Comparison of ENCODE assay signal across 12 cellular contexts in genomic region chr2:155377931-155378444, GRCh38.
DNase-seq lines count a peak whose midpoint lies in the region; ATAC-seq and TF ChIP-seq lines count a peak whose summit lies in the region.
"Had no signal": no experiment of that assay in that cellular context is flagged by ENCODE, and none has a peak within 500 bp of the region (broad histone marks: within the 10 kb centered on the region; RNA-seq: fewer than 3 reads in every experiment).

No MANE protein-coding gene starts in this region.

- ATAC-seq in GM18511 (IDR thresholded peaks at IDR 0.05; ENCODE audit: unreplicated experiment): peak; percentile 46
- peak; percentile 82 for ATAC-seq in GM21717 (IDR thresholded peaks at IDR 0.05; ENCODE audit: unreplicated experiment)
- ATAC-seq in omental fat pad (ENCODE audit: low FRiP score): no peak
- no peak for ATAC-seq in GM21723 (IDR thresholded peaks at IDR 0.05; ENCODE audit: unreplicated experiment)

- DNase-seq in RPMI7951 (ENCODE audit: low read depth): peak; percentile 8
- DNase-seq in fibroblast of mammary gland (ENCODE audit: low read depth): peak; percentile 24
- DNase-seq in omental fat pad (ENCODE audit: low spot score): no peak
- no peak for DNase-seq in lower leg skin (ENCODE audit: low spot score in 2 of 2)
- DNase-seq: amniotic stem cell; CD4-positive, alpha-beta memory T cell; effector CD4-positive, alpha-beta T cell; MG63; nephron progenitor cell had no signal

- WGBS in lower leg skin, 2 donors: 46 to 53% methylated on average over 1 of the region's 1 CpG

- no peak for TF ChIP-seq POLR2A in lower leg skin (IDR thresholded peaks at IDR 0.05)

- intact Hi-C loops in lower leg skin (cut with DNase I; ENCODE audit: low total_unique reads): loop anchor here (10.0 kb wide), 1 partner anchor 1517 kb away; no protein-coding TSS in a partner anchor

- TF ChIP-seq CTCF in fibroblast of mammary gland (conservative IDR thresholded peaks at IDR 0.05; ENCODE audit: control insufficient read depth, insufficient read depth, low read depth, low read length): no peak
- TF ChIP-seq CTCF in omental fat pad (IDR thresholded peaks at IDR 0.05): no peak
- no peak for TF ChIP-seq CTCF in lower leg skin (IDR thresholded peaks at IDR 0.05)

- no peak overlapping the region for H3K4me3 ChIP-seq in fibroblast of mammary gland (ENCODE audit: control insufficient read depth, low read depth, low read length)
- H3K4me3 ChIP-seq in lower leg skin (ENCODE audit: low read depth, poor library complexity, severe bottlenecking): no peak overlapping the region
- H3K4me3 ChIP-seq: MG63 had no signal

Comparison
In these comparisons a context has a peak if more than half of its experiments do, and no peak if none do; other contexts are left out.
1. ATAC-seq: peak in GM18511 (single experiment) and GM21717 (single experiment); none in omental fat pad (single experiment) and GM21723 (single experiment).
2. DNase-seq: peak in RPMI7951 (single experiment) and fibroblast of mammary gland (single experiment); none in omental fat pad (single experiment) and lower leg skin (0 of 2).